ENCODE assay signal across 8 cellular contexts in the genomic region with DNA sequence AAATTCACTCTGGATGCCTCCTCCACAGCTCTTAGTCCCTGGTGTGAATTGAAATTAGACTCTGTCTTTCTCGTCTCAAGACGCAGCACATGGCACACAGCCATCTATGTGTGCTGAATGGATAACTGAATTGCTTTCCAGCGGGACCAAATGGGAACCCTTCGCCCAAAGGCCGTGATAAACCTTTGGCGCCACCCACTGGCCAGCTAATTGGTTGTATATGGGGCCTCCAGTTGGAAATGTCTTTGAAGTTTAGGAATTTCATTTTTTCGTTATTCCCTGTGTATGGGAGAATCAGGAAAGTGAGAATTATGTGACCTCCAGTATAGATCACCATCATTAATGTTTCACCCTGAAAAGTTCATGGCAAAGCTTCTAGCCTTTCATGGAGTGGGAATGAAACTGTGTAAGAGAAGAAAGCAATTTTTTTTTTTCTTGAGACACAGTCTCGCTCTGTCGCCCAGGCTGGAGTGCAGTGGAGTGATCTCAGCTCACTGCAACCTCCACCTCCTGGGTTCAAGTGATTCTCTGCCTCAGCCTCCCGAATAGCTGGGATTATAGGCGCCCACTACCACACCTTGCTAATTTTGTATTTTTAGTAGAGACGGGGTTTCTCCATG. TPM values are rescaled to one million over a fixed set of nuclear protein-coding genes. Genes with fewer than 3 reads are reported as not detected.
DNase-seq lines count a peak whose midpoint lies in the region; ATAC-seq, FAIRE-seq and TF ChIP-seq lines count a peak whose summit lies in the region.

No MANE protein-coding gene starts in this region.

- H3K36me3 ChIP-seq in neuronal stem cell (replicated peaks in 1 of 2; ENCODE audit: control insufficient read depth in 2 of 2, insufficient read depth in 2 of 2, low read length in 2 of 2) (no peaks in the 10 kb centered on the region), stomach smooth muscle (ENCODE audit: control insufficient read depth in 2 of 2, insufficient read depth in 2 of 2, low read length in 2 of 2) (peaks cover 0 to 6% of the 10 kb centered on the region in 2 donors)

- no peak overlapping the region for H3K4me2 ChIP-seq in neuronal stem cell (ENCODE audit: insufficient read depth, low read length, poor library complexity, severe bottlenecking)

- H3K14ac ChIP-seq in neuronal stem cell (ENCODE audit: low read length): no peak overlapping the region

- peak; percentile 85 for TF ChIP-seq CTCF in fibroblast of villous mesenchyme (IDR thresholded peaks at IDR 0.05; ENCODE audit: insufficient read depth, low read depth, low read length)

- H4K91ac ChIP-seq in neuronal stem cell (ENCODE audit: low read depth, low read length, poor library complexity): no peak overlapping the region

- no peak overlapping the region for H2BK12ac ChIP-seq in neuronal stem cell (ENCODE audit: low read length)

- H2AFZ ChIP-seq in neuronal stem cell (ENCODE audit: low read length): peak overlapping the region; percentile 71

- H2BK15ac ChIP-seq in neuronal stem cell (ENCODE audit: low read length): no peak overlapping the region

- H3K4me3 ChIP-seq in fibroblast of villous mesenchyme (ENCODE audit: low read depth, low read length): no peak overlapping the region
- no peak overlapping the region for H3K4me3 ChIP-seq in neuronal stem cell (ENCODE audit: low read length in 2 of 2)
- H3K4me3 ChIP-seq in stomach smooth muscle (ENCODE audit: low read length in 2 of 2): peak overlapping the region; percentile 31 to 62

- H3K9me3 ChIP-seq in neuronal stem cell (replicated peaks in 1 of 2; ENCODE audit: control insufficient read depth in 2 of 2, insufficient read depth in 1 of 2, low read depth in 1 of 2, low read length in 2 of 2) (no peaks in the 10 kb centered on the region), stomach smooth muscle (ENCODE audit: control insufficient read depth in 2 of 2, low read length in 2 of 2) (no peaks in the 10 kb centered on the region)

- no peak overlapping the region for H3K18ac ChIP-seq in neuronal stem cell (ENCODE audit: low read length)

- no peak overlapping the region for H3K9ac ChIP-seq in neuronal stem cell (ENCODE audit: low read depth, low read length, poor library complexity)
- no peak overlapping the region for H3K9ac ChIP-seq in stomach smooth muscle (ENCODE audit: low read length in 2 of 2)

- H3K4ac ChIP-seq in neuronal stem cell (ENCODE audit: low read length): no peak overlapping the region

- H3K4me1 ChIP-seq in neuronal stem cell (ENCODE audit: control insufficient read depth in 2 of 2, insufficient read depth in 1 of 2, low read depth in 1 of 2, low read length in 2 of 2): peaks cover 2 to 15% of the 10 kb centered on the region in 2 donors
- peaks cover 9% of the 10 kb centered on the region for H3K4me1 ChIP-seq in stomach smooth muscle (ENCODE audit: control insufficient read depth, insufficient read depth, low read length)

- ATAC-seq in GM19023 (IDR thresholded peaks at IDR 0.05; ENCODE audit: unreplicated experiment): no peak

- H3K79me1 ChIP-seq in neuronal stem cell (ENCODE audit: low read depth, low read length): no peaks in the 10 kb centered on the region

- FAIRE-seq in RCC 7860 (lab: Jason Lieb, UNC): no peak

- H3K27me3 ChIP-seq in neuronal stem cell (ENCODE audit: control insufficient read depth in 3 of 3, insufficient read depth in 3 of 3, low read depth in 1 of 3, low read length in 3 of 3) (peaks cover 0 to 4% (median 0%) of the 10 kb centered on the region in 3 experiments), stomach smooth muscle (ENCODE audit: control insufficient read depth in 1 of 2, insufficient read depth in 2 of 2, low read length in 2 of 2) (no peaks in the 10 kb centered on the region)

- H2BK5ac ChIP-seq in neuronal stem cell (ENCODE audit: low read length): no peak overlapping the region

- H2AK5ac ChIP-seq in neuronal stem cell (ENCODE audit: low read depth, low read length): no peak overlapping the region

- DNase-seq in D341Med (ENCODE audit: low spot score) (peak; percentile 83), KG1 (lab: John Stamatoyannopoulos, UW) (peak; percentile 38), RCC 7860 (ENCODE audit: low spot score) (peak; percentile 23), fibroblast of villous mesenchyme (ENCODE audit: low read depth) (peak; percentile 80), neuronal stem cell (ENCODE audit: low spot score) (peak; percentile 73)
- peak; percentile 54 for DNase-seq in activated T-helper 9 cell treated with anti-CD3 and anti-CD28 coated beads, Interleukin-2, amount 50 U/mL, for 16 hours (ENCODE audit: low read depth)

- H3K27ac ChIP-seq in neuronal stem cell (replicated peaks; ENCODE audit: low read length) (no peak overlapping the region), stomach smooth muscle (ENCODE audit: low read length) (no peak overlapping the region)

- no CpG with 5 or more reads among the region's 12 CpGs for WGBS in neuronal stem cell (ENCODE audit: extremely low coverage in 2 of 2, insufficient read length in 2 of 2, insufficient replicate concordance in 1 of 2), 2 donors

- H2BK120ac ChIP-seq in neuronal stem cell (ENCODE audit: low read depth, low read length): no peak overlapping the region

- H3K23ac ChIP-seq in neuronal stem cell (ENCODE audit: low read depth, low read length, poor library complexity): no peak overlapping the region

- no peak overlapping the region for H4K8ac ChIP-seq in neuronal stem cell (ENCODE audit: low read depth, low read length)

RNA-seq across cellular contexts. Expression of gene HSP90AA1, which starts 9.8 kb away (rescaled TPM):
- 166 and 321 TPM in 2 replicates for total RNA-seq in fibroblast of villous mesenchyme
- 653 TPM for polyA plus RNA-seq in neuronal stem cell (2013, experiment 1 of 2)
- 672 TPM for polyA plus RNA-seq in neuronal stem cell (2013, experiment 2 of 2)

RNA-seq across cellular contexts. Expression of gene WDR20, which starts 43.0 kb away (rescaled TPM):
- total RNA-seq in fibroblast of villous mesenchyme: 14.7 and 15.1 TPM in 2 replicates
- polyA plus RNA-seq in neuronal stem cell (2013, experiment 1 of 2): 12.6 TPM
- 13.0 TPM for polyA plus RNA-seq in neuronal stem cell (2013, experiment 2 of 2)

Comparison
In these comparisons a context has a peak if more than half of its experiments do, and no peak if none do; other contexts are left out.
1. DNase-seq: peak in every context shown above with its lines; median percentile 83 in D341Med; 80 in fibroblast of villous mesenchyme; 73 in neuronal stem cell; 54 in activated T-helper 9 cell treated with anti-CD3 and anti-CD28 coated beads, Interleukin-2, amount 50 U/mL, for 16 hours; 38 in KG1; 23 in RCC 7860.
2. H3K4me3 ChIP-seq: peak in stomach smooth muscle (2 of 2); none in fibroblast of villous mesenchyme (single experiment) and neuronal stem cell (0 of 2).